Comparison of ENCODE assay signal across 14 cellular contexts in the genomic region with DNA sequence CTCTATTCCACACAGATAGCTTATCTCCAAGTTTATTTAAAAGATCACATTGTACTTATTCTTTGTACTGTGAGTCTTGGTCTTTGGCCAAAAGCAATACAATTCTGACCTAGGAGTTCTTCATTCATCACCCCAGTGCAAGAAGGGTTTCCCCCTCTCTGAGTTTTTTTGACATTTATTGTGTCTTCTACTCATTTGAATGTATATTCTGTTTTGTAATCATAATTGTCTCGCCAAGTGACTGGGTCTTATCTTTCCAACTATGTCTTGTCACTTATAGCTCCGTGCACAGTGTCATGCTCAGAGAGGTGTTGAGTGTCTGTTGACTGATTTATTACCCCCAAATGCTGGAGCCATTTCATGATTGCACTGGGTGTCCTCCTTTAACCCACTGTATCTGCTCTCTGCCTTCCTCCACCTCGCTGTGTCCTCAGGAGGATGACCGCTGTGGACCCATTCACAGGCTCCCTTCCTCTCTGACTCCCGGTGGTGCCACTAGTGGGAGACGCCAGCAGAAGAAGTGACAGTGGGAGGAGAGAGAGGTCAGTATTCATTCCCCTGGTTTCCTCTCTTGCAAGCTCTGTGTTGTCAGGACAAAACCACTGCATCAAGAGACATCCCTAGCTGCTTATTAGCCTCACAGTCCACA.
"Had no signal": no experiment of that assay in that cellular context is flagged by ENCODE, and none has a peak within 500 bp of the region (broad histone marks: within the 10 kb centered on the region; RNA-seq: fewer than 3 reads in every experiment).

No MANE protein-coding gene starts in this region.

- H3K36me3 ChIP-seq: pancreas, thyroid gland had no signal

- H3K27ac ChIP-seq: pancreas, skin epidermis, thyroid gland had no signal

- H3K27me3 ChIP-seq: pancreas, thyroid gland had no signal

- ATAC-seq: activated CD8-positive, alpha-beta memory T cell treated with anti-CD3 and anti-CD28 coated beads, Interleukin-2, amount 10 ng/mL, durations not matched to agents 7 days and 5 days; pancreas had no signal

- H3K9me3 ChIP-seq: pancreas, thyroid gland had no signal

- DNase-seq: activated CD4-positive, alpha-beta T cell treated with anti-CD3 and anti-CD28 coated beads, Interleukin-2, amount 50 U/mL, for 4 hours; activated CD8-positive, alpha-beta memory T cell treated with anti-CD3 and anti-CD28 coated beads, Interleukin-2, amount 10 ng/mL, durations not matched to agents 7 days and 5 days; activated effector memory CD4-positive, alpha-beta T cell treated with Interleukin-2 at 50 U/mL for 16 hours; activated T-cell treated with anti-CD3 and anti-CD28 coated beads, Interleukin-2, amount 50 U/mL, for 24 hours; amniotic stem cell; cerebellar nuclear complex; dermis blood vessel endothelial cell; endodermal cell; erythroblast; pancreas; thyroid gland had no signal

- H3K4me1 ChIP-seq: pancreas, thyroid gland had no signal

- H3K4me3 ChIP-seq: pancreas, skin epidermis, thyroid gland had no signal

- FAIRE-seq: islet of Langerhans, pancreas, urothelium cell line had no signal
